In the genomic region with DNA sequence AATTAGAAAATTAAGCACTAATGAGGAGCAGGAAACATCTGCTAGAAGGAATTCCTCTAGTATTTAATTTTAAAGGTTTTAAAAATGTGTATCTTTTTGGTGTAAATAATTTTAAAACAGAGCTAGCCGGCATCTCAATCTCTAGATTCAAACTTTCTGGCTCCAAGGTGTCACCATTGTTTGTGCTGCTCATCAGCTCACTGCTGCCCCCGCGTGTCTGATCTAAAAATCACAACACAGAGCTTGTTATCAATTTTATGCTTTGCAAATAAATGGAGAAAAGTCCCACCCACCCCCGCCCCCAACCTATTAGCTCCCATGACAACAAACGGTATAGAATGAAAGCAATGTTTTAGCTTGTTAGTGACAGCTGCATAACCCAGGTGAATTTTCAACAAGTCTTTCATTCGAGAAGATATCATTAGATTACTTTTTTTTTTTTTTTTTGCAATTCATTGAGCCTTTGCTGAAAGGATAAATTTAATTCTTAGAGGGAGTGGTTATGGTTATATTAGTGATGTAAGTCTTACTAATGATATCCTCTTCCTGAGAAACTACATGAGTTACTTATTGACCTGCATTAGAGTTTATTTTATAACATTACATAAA, we compare ENCODE assay signal across 1 cellular context.
TF ChIP-seq lines count a peak whose summit lies in the region.

No MANE protein-coding gene starts in this region.

TF ChIP-seq in GM23338, 12 proteins besides CTCF, POLR2A, EP300 and RAD21 (continued from another document):
- TF ChIP-seq, protein P1, sequence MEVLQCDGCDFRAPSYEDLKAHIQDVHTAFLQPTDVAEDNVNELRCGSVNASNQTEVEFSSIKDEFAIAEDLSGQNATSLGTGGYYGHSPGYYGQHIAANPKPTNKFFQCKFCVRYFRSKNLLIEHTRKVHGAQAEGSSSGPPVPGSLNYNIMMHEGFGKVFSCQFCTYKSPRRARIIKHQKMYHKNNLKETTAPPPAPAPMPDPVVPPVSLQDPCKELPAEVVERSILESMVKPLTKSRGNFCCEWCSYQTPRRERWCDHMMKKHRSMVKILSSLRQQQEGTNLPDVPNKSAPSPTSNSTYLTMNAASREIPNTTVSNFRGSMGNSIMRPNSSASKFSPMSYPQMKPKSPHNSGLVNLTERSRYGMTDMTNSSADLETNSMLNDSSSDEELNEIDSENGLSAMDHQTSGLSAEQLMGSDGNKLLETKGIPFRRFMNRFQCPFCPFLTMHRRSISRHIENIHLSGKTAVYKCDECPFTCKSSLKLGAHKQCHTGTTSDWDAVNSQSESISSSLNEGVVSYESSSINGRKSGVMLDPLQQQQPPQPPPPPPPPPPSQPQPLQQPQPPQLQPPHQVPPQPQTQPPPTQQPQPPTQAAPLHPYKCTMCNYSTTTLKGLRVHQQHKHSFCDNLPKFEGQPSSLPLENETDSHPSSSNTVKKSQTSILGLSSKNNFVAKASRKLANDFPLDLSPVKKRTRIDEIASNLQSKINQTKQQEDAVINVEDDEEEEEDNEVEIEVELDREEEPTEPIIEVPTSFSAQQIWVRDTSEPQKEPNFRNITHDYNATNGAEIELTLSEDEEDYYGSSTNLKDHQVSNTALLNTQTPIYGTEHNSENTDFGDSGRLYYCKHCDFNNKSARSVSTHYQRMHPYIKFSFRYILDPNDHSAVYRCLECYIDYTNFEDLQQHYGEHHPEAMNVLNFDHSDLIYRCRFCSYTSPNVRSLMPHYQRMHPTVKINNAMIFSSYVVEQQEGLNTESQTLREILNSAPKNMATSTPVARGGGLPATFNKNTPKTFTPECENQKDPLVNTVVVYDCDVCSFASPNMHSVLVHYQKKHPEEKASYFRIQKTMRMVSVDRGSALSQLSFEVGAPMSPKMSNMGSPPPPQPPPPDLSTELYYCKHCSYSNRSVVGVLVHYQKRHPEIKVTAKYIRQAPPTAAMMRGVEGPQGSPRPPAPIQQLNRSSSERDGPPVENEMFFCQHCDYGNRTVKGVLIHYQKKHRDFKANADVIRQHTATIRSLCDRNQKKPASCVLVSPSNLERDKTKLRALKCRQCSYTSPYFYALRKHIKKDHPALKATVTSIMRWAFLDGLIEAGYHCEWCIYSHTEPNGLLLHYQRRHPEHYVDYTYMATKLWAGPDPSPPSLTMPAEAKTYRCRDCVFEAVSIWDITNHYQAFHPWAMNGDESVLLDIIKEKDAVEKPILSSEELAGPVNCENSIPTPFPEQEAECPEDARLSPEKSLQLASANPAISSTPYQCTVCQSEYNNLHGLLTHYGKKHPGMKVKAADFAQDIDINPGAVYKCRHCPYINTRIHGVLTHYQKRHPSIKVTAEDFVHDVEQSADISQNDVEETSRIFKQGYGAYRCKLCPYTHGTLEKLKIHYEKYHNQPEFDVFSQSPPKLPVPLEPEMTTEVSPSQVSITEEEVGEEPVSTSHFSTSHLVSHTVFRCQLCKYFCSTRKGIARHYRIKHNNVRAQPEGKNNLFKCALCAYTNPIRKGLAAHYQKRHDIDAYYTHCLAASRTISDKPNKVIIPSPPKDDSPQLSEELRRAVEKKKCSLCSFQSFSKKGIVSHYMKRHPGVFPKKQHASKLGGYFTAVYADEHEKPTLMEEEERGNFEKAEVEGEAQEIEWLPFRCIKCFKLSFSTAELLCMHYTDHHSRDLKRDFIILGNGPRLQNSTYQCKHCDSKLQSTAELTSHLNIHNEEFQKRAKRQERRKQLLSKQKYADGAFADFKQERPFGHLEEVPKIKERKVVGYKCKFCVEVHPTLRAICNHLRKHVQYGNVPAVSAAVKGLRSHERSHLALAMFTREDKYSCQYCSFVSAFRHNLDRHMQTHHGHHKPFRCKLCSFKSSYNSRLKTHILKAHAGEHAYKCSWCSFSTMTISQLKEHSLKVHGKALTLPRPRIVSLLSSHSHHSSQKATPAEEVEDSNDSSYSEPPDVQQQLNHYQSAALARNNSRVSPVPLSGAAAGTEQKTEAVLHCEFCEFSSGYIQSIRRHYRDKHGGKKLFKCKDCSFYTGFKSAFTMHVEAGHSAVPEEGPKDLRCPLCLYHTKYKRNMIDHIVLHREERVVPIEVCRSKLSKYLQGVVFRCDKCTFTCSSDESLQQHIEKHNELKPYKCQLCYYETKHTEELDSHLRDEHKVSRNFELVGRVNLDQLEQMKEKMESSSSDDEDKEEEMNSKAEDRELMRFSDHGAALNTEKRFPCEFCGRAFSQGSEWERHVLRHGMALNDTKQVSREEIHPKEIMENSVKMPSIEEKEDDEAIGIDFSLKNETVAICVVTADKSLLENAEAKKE (CRISPR knock-in tag; IDR thresholded peaks at IDR 0.05) = no peak
- TF ChIP-seq STAT1 (IDR thresholded peaks at IDR 0.05; ENCODE audit: unreplicated experiment) (no peak), EZH2 (IDR thresholded peaks at IDR 0.05; ENCODE audit: low read depth, unreplicated experiment) (no peak), ZNF114 (CRISPR knock-in tag; IDR thresholded peaks at IDR 0.05) (no peak), EZH2phosphoT487 (IDR thresholded peaks at IDR 0.05; ENCODE audit: unreplicated experiment) (no peak)
